Comparison of ENCODE assay signal across 20 cellular contexts in genomic region chr1:229759037-229759435, GRCh38.
DNase-seq lines count a peak whose midpoint lies in the region; FAIRE-seq and TF ChIP-seq lines count a peak whose summit lies in the region.
"Had no signal": no experiment of that assay in that cellular context is flagged by ENCODE, and none has a peak within 500 bp of the region (broad histone marks: within the 10 kb centered on the region; RNA-seq: fewer than 3 reads in every experiment).

No MANE protein-coding gene starts in this region.

- FAIRE-seq in GM12891 (lab: Jason Lieb, UNC) = no peak

- no peaks in the 10 kb centered on the region for H3K36me3 Mint-ChIP-seq in endodermal cell (ENCODE audit: low read depth)
- H3K36me3 Mint-ChIP-seq: stimulated activated effector memory CD8-positive, alpha-beta T cell treated with anti-CD3 and anti-CD28 coated beads, Interleukin-12 subunit alpha, Interleukin-12 subunit beta, amount 100 ng/mL, for 72 hours had no signal

- H3K4me3 ChIP-seq in AG09309 (ENCODE audit: control insufficient read depth, low read depth, low read length) (no peak overlapping the region), HFF-Myc (replicated peaks; ENCODE audit: low read depth, low read length) (no peak overlapping the region), adipocyte (ENCODE audit: low read length) (no peak overlapping the region), endodermal cell (ENCODE audit: low read length) (no peak overlapping the region), mesendoderm (ENCODE audit: low read length) (no peak overlapping the region)
- H3K4me3 ChIP-seq: hepatocyte, SK-N-MC, thoracic aorta had no signal

- no peak overlapping the region for H2AK5ac ChIP-seq in mesendoderm (ENCODE audit: low read length)

- H3K9ac ChIP-seq in adipocyte (ENCODE audit: low read length) (no peak overlapping the region), endodermal cell (ENCODE audit: extremely low read depth, low read length, poor library complexity, severe bottlenecking) (no peak overlapping the region), mesendoderm (ENCODE audit: low read length) (no peak overlapping the region)

- H3K79me1 ChIP-seq in mesendoderm (ENCODE audit: low read length) = no peaks in the 10 kb centered on the region

- peaks cover 11% of the 10 kb centered on the region for H3K9me3 ChIP-seq in adipocyte (ENCODE audit: control insufficient read depth, low read length)
- no peaks in the 10 kb centered on the region for H3K9me3 ChIP-seq in endodermal cell (ENCODE audit: control insufficient read depth, low read length)
- H3K9me3 ChIP-seq: thoracic aorta had no signal

- no peak overlapping the region for H2BK15ac ChIP-seq in mesendoderm (replicated peaks; ENCODE audit: low read depth)

- H3K36me3 ChIP-seq in adipocyte (ENCODE audit: control insufficient read depth, insufficient read depth, low read length, severe bottlenecking) (no peaks in the 10 kb centered on the region), endodermal cell (ENCODE audit: control insufficient read depth, insufficient read depth, low read length) (no peaks in the 10 kb centered on the region), mesendoderm (ENCODE audit: control insufficient read depth, insufficient read depth, low read length) (no peaks in the 10 kb centered on the region)
- H3K36me3 ChIP-seq: thoracic aorta had no signal

- H3K4me1 ChIP-seq in adipocyte (ENCODE audit: control insufficient read depth, insufficient read depth, low read length) = no peaks in the 10 kb centered on the region
- H3K4me1 ChIP-seq in endodermal cell (ENCODE audit: control insufficient read depth, insufficient read depth, low read length) = no peaks in the 10 kb centered on the region
- no peaks in the 10 kb centered on the region for H3K4me1 ChIP-seq in mesendoderm (ENCODE audit: control insufficient read depth, low read depth, low read length)

- TF ChIP-seq POLR2A in GM12891 (IDR thresholded peaks at IDR 0.05; ENCODE audit: low read depth, low read length) = no peak

- no peak for TF ChIP-seq CTCF in AG09309 (IDR thresholded peaks at IDR 0.05; ENCODE audit: control insufficient read depth, insufficient read depth, low read depth, low read length, missing control alignments)
- no peak for TF ChIP-seq CTCF in HFF-Myc (IDR thresholded peaks at IDR 0.05; ENCODE audit: low read depth, low read length, missing control alignments)
- TF ChIP-seq CTCF in endodermal cell (conservative IDR thresholded peaks at IDR 0.05) = no peak

- H3K23ac ChIP-seq in mesendoderm (ENCODE audit: low read length) = no peak overlapping the region

- H2BK120ac ChIP-seq in mesendoderm (ENCODE audit: low read depth, low read length) = no peak overlapping the region

- H3K56ac ChIP-seq in mesendoderm (ENCODE audit: low read length) = no peak overlapping the region

- no peak overlapping the region for H2BK5ac ChIP-seq in mesendoderm (ENCODE audit: low read length)

- no peak overlapping the region for H4K8ac ChIP-seq in mesendoderm (ENCODE audit: low read depth, low read length)

- in situ Hi-C loops in ACHN (cut with HindIII; ENCODE audit: low pct_ligation_motif_present, low pct_unique_long_range_greater_than_20kb, low sequenced_read_pairs) = no loop called here

- H3K27ac ChIP-seq in endodermal cell (ENCODE audit: low read depth, low read length) = no peak overlapping the region
- no peak overlapping the region for H3K27ac ChIP-seq in mesendoderm (ENCODE audit: low read depth, low read length)
- H3K27ac ChIP-seq: hepatocyte, SK-N-MC, thoracic aorta had no signal

- H3K4me1 Mint-ChIP-seq in endodermal cell = no peaks in the 10 kb centered on the region
- H3K4me1 Mint-ChIP-seq: neural crest cell had no signal

- no peaks in the 10 kb centered on the region for H3K79me2 ChIP-seq in mesendoderm (ENCODE audit: control insufficient read depth, insufficient read depth, low read length)
- H3K79me2 ChIP-seq: hepatocyte had no signal

- no peak overlapping the region for H3K4me2 ChIP-seq in mesendoderm (ENCODE audit: low read length)
- H3K4me2 ChIP-seq: hepatocyte had no signal

- H3K27ac Mint-ChIP-seq in endodermal cell = no peak overlapping the region
- H3K27ac Mint-ChIP-seq: activated naive CD8-positive, alpha-beta T cell treated with anti-CD3 and anti-CD28 coated beads, Interleukin-2, amount 10 ng/mL, durations not matched to agents 7 days and 5 days had no signal

- DNase-seq in AG09309 (ENCODE audit: low read depth) (peak; percentile 62), HFF-Myc (ENCODE audit: extremely low read depth, low read depth) (peak; percentile 50), adipocyte (ENCODE audit: low read depth) (peak; percentile 9), kidney tubule cell (ENCODE audit: low spot score) (peak; percentile 47), ACHN (no peak), endodermal cell (no peak), mesendoderm (no peak), GM12891 (ENCODE audit: insufficient read length, low spot score) (no peak)
- DNase-seq: activated CD8-positive, alpha-beta memory T cell treated with anti-CD3 and anti-CD28 coated beads for 24 hours; activated naive CD8-positive, alpha-beta T cell treated with anti-CD3 and anti-CD28 coated beads, Interleukin-2, amount 10 ng/mL, durations not matched to agents 7 days and 5 days; effector CD8-positive, alpha-beta T cell; Kasumi-1; mesenchymal stem cell; NCI-H1417 had no signal

- peaks cover 4% of the 10 kb centered on the region for H3K27me3 ChIP-seq in adipocyte (replicated peaks; ENCODE audit: control insufficient read depth, insufficient read depth, low read length)
- no peaks in the 10 kb centered on the region for H3K27me3 ChIP-seq in endodermal cell (ENCODE audit: control insufficient read depth, insufficient read depth, low read length, poor library complexity, severe bottlenecking)
- no peaks in the 10 kb centered on the region for H3K27me3 ChIP-seq in mesendoderm (ENCODE audit: insufficient read depth, low read length, poor library complexity)
- H3K27me3 ChIP-seq: hepatocyte had no signal

- no peak overlapping the region for H3K4ac ChIP-seq in mesendoderm (ENCODE audit: low read depth, low read length)

- no peaks in the 10 kb centered on the region for H3K9me3 Mint-ChIP-seq in endodermal cell
- H3K9me3 Mint-ChIP-seq: central memory CD8-positive, alpha-beta T cell; neural crest cell had no signal

- WGBS in endodermal cell (ENCODE audit: insufficient coverage in 1 of 2, insufficient read length in 1 of 2), 2 experiments = 88 to 94% methylated on average over 2 to 5 of the region's 5 CpGs
- no CpG with 5 or more reads among the region's 5 CpGs for WGBS in mesendoderm (ENCODE audit: extremely low coverage, insufficient coverage, low lambda C conversion rate)

- H3K27me3 Mint-ChIP-seq in endodermal cell (ENCODE audit: insufficient read depth) = no peaks in the 10 kb centered on the region

- no peak overlapping the region for H3K18ac ChIP-seq in mesendoderm (ENCODE audit: low read length)

- H3K4me3 Mint-ChIP-seq in endodermal cell = no peak overlapping the region
- H3K4me3 Mint-ChIP-seq: activated naive CD8-positive, alpha-beta T cell treated with anti-CD3 and anti-CD28 coated beads, Interleukin-2, amount 10 ng/mL, durations not matched to agents 7 days and 5 days; central memory CD8-positive, alpha-beta T cell; neural crest cell; stimulated activated effector memory CD8-positive, alpha-beta T cell treated with anti-CD3 and anti-CD28 coated beads, Interleukin-12 subunit alpha, Interleukin-12 subunit beta, amount 100 ng/mL, for 72 hours had no signal

- no peak overlapping the region for H4K5ac ChIP-seq in mesendoderm (ENCODE audit: low read length)

TF ChIP-seq in GM12891, 5 proteins besides CTCF, POLR2A, EP300 and RAD21:
- no peak for TF ChIP-seq TAF1 (IDR thresholded peaks at IDR 0.05; ENCODE audit: low read depth, low read length)
- TF ChIP-seq PAX5 (IDR thresholded peaks at IDR 0.05; ENCODE audit: insufficient read depth, low read length, severe bottlenecking) = no peak
- no peak for TF ChIP-seq SPI1 (IDR thresholded peaks at IDR 0.05; ENCODE audit: low read depth, low read length)
- no peak for TF ChIP-seq POLR2AphosphoS5 (IDR thresholded peaks at IDR 0.05; ENCODE audit: low read depth, low read length)
- no peak for TF ChIP-seq POU2F2 (IDR thresholded peaks at IDR 0.05; ENCODE audit: low read depth, low read length)
TF ChIP-seq in GM12891: peak in this region for 0.

Comparison
In these comparisons a context has a peak if more than half of its experiments do, and no peak if none do; other contexts are left out.
1. DNase-seq: peak in AG09309 (single experiment), HFF-Myc (single experiment), adipocyte (single experiment) and kidney tubule cell (single experiment); none in ACHN (single experiment), endodermal cell (single experiment), mesendoderm (single experiment) and GM12891 (single experiment).